1 cellular context compared by ENCODE assay signal in the genomic region with DNA sequence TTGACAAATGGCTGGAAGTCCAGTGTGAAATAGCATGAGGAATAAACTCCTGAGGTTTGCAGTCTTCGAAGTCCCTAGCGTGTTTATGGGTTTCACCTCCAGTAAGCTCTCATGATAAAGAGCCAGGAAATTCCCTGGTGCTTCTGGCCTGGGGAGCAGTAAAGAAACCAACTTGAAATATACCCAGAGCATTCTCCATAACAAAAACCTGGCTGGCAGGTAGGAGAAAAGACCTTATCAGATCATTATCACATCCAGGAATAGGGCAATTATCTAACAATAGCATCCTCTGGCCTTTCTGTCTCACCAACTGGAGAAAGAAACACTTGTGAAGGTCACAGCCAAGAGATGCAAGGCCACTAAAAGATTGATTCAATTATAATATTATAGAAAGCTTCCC.
TF ChIP-seq lines count a peak whose summit lies in the region.

No MANE protein-coding gene starts in this region.

TF ChIP-seq in GM23338, 12 proteins besides CTCF, POLR2A, EP300 and RAD21:
- TF ChIP-seq, protein P1, sequence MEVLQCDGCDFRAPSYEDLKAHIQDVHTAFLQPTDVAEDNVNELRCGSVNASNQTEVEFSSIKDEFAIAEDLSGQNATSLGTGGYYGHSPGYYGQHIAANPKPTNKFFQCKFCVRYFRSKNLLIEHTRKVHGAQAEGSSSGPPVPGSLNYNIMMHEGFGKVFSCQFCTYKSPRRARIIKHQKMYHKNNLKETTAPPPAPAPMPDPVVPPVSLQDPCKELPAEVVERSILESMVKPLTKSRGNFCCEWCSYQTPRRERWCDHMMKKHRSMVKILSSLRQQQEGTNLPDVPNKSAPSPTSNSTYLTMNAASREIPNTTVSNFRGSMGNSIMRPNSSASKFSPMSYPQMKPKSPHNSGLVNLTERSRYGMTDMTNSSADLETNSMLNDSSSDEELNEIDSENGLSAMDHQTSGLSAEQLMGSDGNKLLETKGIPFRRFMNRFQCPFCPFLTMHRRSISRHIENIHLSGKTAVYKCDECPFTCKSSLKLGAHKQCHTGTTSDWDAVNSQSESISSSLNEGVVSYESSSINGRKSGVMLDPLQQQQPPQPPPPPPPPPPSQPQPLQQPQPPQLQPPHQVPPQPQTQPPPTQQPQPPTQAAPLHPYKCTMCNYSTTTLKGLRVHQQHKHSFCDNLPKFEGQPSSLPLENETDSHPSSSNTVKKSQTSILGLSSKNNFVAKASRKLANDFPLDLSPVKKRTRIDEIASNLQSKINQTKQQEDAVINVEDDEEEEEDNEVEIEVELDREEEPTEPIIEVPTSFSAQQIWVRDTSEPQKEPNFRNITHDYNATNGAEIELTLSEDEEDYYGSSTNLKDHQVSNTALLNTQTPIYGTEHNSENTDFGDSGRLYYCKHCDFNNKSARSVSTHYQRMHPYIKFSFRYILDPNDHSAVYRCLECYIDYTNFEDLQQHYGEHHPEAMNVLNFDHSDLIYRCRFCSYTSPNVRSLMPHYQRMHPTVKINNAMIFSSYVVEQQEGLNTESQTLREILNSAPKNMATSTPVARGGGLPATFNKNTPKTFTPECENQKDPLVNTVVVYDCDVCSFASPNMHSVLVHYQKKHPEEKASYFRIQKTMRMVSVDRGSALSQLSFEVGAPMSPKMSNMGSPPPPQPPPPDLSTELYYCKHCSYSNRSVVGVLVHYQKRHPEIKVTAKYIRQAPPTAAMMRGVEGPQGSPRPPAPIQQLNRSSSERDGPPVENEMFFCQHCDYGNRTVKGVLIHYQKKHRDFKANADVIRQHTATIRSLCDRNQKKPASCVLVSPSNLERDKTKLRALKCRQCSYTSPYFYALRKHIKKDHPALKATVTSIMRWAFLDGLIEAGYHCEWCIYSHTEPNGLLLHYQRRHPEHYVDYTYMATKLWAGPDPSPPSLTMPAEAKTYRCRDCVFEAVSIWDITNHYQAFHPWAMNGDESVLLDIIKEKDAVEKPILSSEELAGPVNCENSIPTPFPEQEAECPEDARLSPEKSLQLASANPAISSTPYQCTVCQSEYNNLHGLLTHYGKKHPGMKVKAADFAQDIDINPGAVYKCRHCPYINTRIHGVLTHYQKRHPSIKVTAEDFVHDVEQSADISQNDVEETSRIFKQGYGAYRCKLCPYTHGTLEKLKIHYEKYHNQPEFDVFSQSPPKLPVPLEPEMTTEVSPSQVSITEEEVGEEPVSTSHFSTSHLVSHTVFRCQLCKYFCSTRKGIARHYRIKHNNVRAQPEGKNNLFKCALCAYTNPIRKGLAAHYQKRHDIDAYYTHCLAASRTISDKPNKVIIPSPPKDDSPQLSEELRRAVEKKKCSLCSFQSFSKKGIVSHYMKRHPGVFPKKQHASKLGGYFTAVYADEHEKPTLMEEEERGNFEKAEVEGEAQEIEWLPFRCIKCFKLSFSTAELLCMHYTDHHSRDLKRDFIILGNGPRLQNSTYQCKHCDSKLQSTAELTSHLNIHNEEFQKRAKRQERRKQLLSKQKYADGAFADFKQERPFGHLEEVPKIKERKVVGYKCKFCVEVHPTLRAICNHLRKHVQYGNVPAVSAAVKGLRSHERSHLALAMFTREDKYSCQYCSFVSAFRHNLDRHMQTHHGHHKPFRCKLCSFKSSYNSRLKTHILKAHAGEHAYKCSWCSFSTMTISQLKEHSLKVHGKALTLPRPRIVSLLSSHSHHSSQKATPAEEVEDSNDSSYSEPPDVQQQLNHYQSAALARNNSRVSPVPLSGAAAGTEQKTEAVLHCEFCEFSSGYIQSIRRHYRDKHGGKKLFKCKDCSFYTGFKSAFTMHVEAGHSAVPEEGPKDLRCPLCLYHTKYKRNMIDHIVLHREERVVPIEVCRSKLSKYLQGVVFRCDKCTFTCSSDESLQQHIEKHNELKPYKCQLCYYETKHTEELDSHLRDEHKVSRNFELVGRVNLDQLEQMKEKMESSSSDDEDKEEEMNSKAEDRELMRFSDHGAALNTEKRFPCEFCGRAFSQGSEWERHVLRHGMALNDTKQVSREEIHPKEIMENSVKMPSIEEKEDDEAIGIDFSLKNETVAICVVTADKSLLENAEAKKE (CRISPR knock-in tag; IDR thresholded peaks at IDR 0.05): peak; percentile 99
- TF ChIP-seq POLR2AphosphoS5 (IDR thresholded peaks at IDR 0.05; ENCODE audit: low read depth) (no peak), CREB1 (CRISPR knock-in tag; IDR thresholded peaks at IDR 0.05; ENCODE audit: low read depth) (0 out of 2 replicates have a peak, but pooled peaks have one; percentile 7), NANOG (IDR thresholded peaks at IDR 0.05; ENCODE audit: borderline replicate concordance) (peak; percentile 67; the same call in 1 of the 2 replicates), EZH2phosphoT487 (IDR thresholded peaks at IDR 0.05; ENCODE audit: unreplicated experiment) (no peak), JUNB (IDR thresholded peaks at IDR 0.05; ENCODE audit: unreplicated experiment) (no peak), EZH2 (IDR thresholded peaks at IDR 0.05; ENCODE audit: low read depth, unreplicated experiment) (no peak), ZNF114 (CRISPR knock-in tag; IDR thresholded peaks at IDR 0.05) (peak; percentile 61; the same call in 1 of the 2 replicates)
- TF ChIP-seq, protein P2, sequence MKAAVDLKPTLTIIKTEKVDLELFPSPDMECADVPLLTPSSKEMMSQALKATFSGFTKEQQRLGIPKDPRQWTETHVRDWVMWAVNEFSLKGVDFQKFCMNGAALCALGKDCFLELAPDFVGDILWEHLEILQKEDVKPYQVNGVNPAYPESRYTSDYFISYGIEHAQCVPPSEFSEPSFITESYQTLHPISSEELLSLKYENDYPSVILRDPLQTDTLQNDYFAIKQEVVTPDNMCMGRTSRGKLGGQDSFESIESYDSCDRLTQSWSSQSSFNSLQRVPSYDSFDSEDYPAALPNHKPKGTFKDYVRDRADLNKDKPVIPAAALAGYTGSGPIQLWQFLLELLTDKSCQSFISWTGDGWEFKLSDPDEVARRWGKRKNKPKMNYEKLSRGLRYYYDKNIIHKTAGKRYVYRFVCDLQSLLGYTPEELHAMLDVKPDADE (IDR thresholded peaks at IDR 0.05): peak; percentile 51; the same call in 1 of the 2 replicates
